13 cellular contexts compared by ENCODE assay signal in the genomic region with DNA sequence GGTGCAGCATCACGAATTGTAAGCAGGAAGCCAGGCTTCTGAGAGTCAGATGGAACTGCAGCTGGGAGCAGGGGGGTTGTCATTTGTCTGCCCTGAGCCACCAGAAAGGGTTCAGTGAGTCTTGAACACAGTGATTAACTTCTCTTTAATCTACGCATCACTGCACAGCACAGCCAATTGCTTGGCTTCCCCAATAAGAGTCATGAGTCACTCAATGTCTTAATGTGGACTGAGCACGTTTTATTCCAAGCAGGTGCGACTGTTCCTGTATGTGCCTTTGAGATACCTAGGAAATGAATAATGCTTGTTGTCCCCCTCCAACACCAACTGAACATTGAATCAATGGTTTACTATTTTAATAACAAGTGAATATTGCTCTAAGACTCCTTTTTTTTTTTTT. TPM values are rescaled to one million over a fixed set of nuclear protein-coding genes. Genes with fewer than 3 reads are reported as not detected.
DNase-seq lines count a peak whose midpoint lies in the region; FAIRE-seq and TF ChIP-seq lines count a peak whose summit lies in the region.
"Had no signal": no experiment of that assay in that cellular context is flagged by ENCODE, and none has a peak within 500 bp of the region (broad histone marks: within the 10 kb centered on the region; RNA-seq: fewer than 3 reads in every experiment).

No MANE protein-coding gene starts in this region.

- H3K27me3 ChIP-seq in OCI-LY3 (ENCODE audit: low read depth, low read length) (peaks cover 46% of the 10 kb centered on the region), hepatocyte (no peaks in the 10 kb centered on the region), thyroid gland (no peaks in the 10 kb centered on the region)
- H3K27me3 ChIP-seq: tibial artery had no signal

- TF ChIP-seq CTCF in OCI-LY3 (IDR thresholded peaks at IDR 0.05; ENCODE audit: low read depth, low read length) (no peak), hepatocyte (IDR thresholded peaks at IDR 0.05; ENCODE audit: poor library complexity) (no peak), thyroid gland (IDR thresholded peaks at IDR 0.05) (no peak)

- no peak overlapping the region for H3K9ac ChIP-seq in OCI-LY3 (ENCODE audit: low read length)

- TF ChIP-seq POLR2A in thyroid gland (IDR thresholded peaks at IDR 0.05): no peak

- H3K36me3 ChIP-seq in OCI-LY3 (replicated peaks; ENCODE audit: low read depth, low read length): peaks cover 4% of the 10 kb centered on the region
- H3K36me3 ChIP-seq in hepatocyte (replicated peaks; ENCODE audit: insufficient read depth, low read depth): no peaks in the 10 kb centered on the region
- no peaks in the 10 kb centered on the region for H3K36me3 ChIP-seq in thyroid gland
- H3K36me3 ChIP-seq: tibial artery had no signal

- peak overlapping the region; percentile 37; the same call in 1 of the 2 replicates for H3K27ac ChIP-seq in OCI-LY3 (ENCODE audit: low read length)
- peak overlapping the region; percentile 96 for H3K27ac ChIP-seq in hepatocyte
- H3K27ac ChIP-seq in thyroid gland: no peak overlapping the region
- H3K27ac ChIP-seq: epithelial cell of prostate, tibial artery had no signal

- H2AFZ ChIP-seq in OCI-LY3 (ENCODE audit: low read depth, low read length) (no peak overlapping the region), hepatocyte (no peak overlapping the region)

- H3K4me1 ChIP-seq in OCI-LY3 (ENCODE audit: low read length): peaks cover 44% of the 10 kb centered on the region
- peaks cover 28% of the 10 kb centered on the region for H3K4me1 ChIP-seq in hepatocyte (ENCODE audit: insufficient read depth)
- H3K4me1 ChIP-seq in thyroid gland: peaks cover 0 to 12% of the 10 kb centered on the region in 2 donors
- H3K4me1 ChIP-seq: tibial artery had no signal

- FAIRE-seq in urothelium cell line (lab: Jason Lieb, UNC): no peak

- intact Hi-C loops in thyroid gland (cut with DNase I): loop anchor here (10.0 kb wide), 1 partner anchor 216 kb away; a partner anchor contains a TSS

- WGBS in hepatocyte (ENCODE audit: low lambda C conversion rate, missing lambda C conversion rate): 83% methylated on average over 4 of the region's 4 CpGs
- WGBS in thyroid gland, 2 donors: 37 to 46% methylated on average over 4 of the region's 4 CpGs

- H4K20me1 ChIP-seq in OCI-LY3 (ENCODE audit: insufficient read depth, low read length) (no peaks in the 10 kb centered on the region), hepatocyte (ENCODE audit: insufficient read depth, poor library complexity, severe bottlenecking) (no peaks in the 10 kb centered on the region)

- H3K9me2 ChIP-seq in hepatocyte (replicated peaks; ENCODE audit: insufficient read depth): no peaks in the 10 kb centered on the region

- peak overlapping the region; percentile 67 for H3K4me2 ChIP-seq in OCI-LY3 (ENCODE audit: low read length)
- H3K4me2 ChIP-seq in hepatocyte: no peak overlapping the region

- DNase-seq in NCI-H2196 (lab: John Stamatoyannopoulos, UW; ENCODE audit: unreplicated experiment) (peak; percentile 6), NCI-H2196 treated with DMSO at 0.1 percent for 48 hours (lab: John Stamatoyannopoulos, UW; ENCODE audit: unreplicated experiment) (no peak), hepatocyte (ENCODE audit: low spot score) (no peak), thyroid gland (peak; percentile 55 to 57), urothelium cell line (ENCODE audit: low spot score) (no peak), T-helper 2 cell (no peak)
- no peak for DNase-seq in central memory CD4-positive, alpha-beta T cell
- DNase-seq: DMS153, midbrain, NCI-H526 treated with DMSO at 0.1 percent for 48 hours, tibial artery had no signal

- H3K4me3 ChIP-seq in OCI-LY3 (ENCODE audit: low read length): peak overlapping the region; percentile 43
- no peak overlapping the region for H3K4me3 ChIP-seq in hepatocyte
- H3K4me3 ChIP-seq in thyroid gland (replicated peaks in 1 of 3): no peak overlapping the region
- H3K4me3 ChIP-seq: tibial artery had no signal

- no peaks in the 10 kb centered on the region for H3K79me2 ChIP-seq in OCI-LY3 (ENCODE audit: low read length)
- no peaks in the 10 kb centered on the region for H3K79me2 ChIP-seq in hepatocyte

- H3K9me3 ChIP-seq in OCI-LY3 (ENCODE audit: insufficient read depth, low read length) (no peaks in the 10 kb centered on the region), hepatocyte (ENCODE audit: low read depth) (no peaks in the 10 kb centered on the region), thyroid gland (no peaks in the 10 kb centered on the region)
- H3K9me3 ChIP-seq: tibial artery had no signal

RNA-seq across cellular contexts. Expression of a gene that starts 26.0 kb away (rescaled TPM):
- 60.9 and 62.6 TPM in 2 replicates for total RNA-seq in hepatocyte
- 54.0 and 60.2 TPM in 2 replicates for polyA plus RNA-seq in hepatocyte
- 10 to 100 TPM; 39.3 to 50.9 (median 45.6) TPM for total RNA-seq in thyroid gland

Comparison
In these comparisons a context has a peak if more than half of its experiments do, and no peak if none do; other contexts are left out.
1. DNase-seq: peak in NCI-H2196 (single experiment) and thyroid gland (2 of 2); none in NCI-H2196 treated with DMSO at 0.1 percent for 48 hours (single experiment), hepatocyte (single experiment), urothelium cell line (single experiment), central memory CD4-positive, alpha-beta T cell (single experiment) and T-helper 2 cell (0 of 5).
2. H3K27ac ChIP-seq: peak in OCI-LY3 (single experiment) and hepatocyte (single experiment); none in thyroid gland (0 of 3).